In the genomic region with DNA sequence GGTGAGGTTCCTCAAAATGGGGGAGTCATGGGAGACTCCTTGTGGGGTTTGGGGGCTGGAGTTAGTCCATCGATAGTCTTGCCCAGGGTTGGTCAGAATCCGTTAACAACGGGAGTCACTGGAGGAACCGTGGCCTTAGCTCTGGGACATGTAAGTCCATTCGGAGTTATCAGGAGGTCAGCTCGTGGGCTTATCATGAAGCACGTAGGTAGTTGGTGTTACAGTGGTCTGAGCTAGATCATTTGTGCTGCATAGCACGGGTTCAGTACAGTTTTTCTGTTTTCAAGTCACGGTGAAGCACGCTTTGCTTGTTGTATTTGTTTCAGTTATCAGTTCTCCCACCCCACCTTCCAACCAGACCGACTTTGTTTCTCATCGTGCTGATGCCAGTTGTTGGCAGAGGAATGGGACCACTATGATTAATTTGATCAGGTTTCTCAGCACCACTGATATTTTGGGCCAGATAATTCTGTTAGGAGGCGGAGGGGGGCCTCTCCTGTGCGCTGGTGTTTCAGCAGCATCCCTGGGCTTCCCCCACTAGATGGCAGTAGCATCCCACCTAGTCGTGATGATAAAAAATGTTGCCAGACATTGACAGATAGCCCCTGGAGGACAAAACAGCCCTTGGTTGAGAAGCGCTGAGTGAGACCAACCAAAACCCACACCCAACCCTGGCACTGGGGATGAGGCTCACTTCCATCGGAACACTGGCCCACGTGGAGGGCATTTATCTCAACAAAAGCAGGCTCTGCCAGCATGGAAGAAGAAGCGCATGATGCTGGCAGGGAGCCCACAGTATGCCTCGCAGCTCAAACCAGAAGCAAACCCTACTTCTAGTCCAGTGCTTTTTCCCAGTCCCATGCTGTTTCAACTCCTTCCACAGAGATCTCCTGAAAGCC, we compare ENCODE assay signal across 1 cellular context.
TF ChIP-seq lines count a peak whose summit lies in the region.

No MANE protein-coding gene starts in this region.

TF ChIP-seq in K562, 482 proteins besides CTCF, POLR2A, EP300 and RAD21 (continued from another document):
- TF ChIP-seq, protein P1, sequence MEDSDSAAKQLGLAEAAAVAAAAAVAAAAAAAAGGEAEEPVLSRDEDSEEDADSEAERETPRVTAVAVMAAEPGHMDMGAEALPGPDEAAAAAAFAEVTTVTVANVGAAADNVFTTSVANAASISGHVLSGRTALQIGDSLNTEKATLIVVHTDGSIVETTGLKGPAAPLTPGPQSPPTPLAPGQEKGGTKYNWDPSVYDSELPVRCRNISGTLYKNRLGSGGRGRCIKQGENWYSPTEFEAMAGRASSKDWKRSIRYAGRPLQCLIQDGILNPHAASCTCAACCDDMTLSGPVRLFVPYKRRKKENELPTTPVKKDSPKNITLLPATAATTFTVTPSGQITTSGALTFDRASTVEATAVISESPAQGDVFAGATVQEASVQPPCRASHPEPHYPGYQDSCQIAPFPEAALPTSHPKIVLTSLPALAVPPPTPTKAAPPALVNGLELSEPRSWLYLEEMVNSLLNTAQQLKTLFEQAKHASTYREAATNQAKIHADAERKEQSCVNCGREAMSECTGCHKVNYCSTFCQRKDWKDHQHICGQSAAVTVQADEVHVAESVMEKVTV (CRISPR knock-in tag; IDR thresholded peaks at IDR 0.05) = peak; percentile 73
- peak; percentile 88 for TF ChIP-seq SMC3 (conservative IDR thresholded peaks at IDR 0.05; ENCODE audit: insufficient read depth, low read depth, low read length)
- TF ChIP-seq, protein P2, sequence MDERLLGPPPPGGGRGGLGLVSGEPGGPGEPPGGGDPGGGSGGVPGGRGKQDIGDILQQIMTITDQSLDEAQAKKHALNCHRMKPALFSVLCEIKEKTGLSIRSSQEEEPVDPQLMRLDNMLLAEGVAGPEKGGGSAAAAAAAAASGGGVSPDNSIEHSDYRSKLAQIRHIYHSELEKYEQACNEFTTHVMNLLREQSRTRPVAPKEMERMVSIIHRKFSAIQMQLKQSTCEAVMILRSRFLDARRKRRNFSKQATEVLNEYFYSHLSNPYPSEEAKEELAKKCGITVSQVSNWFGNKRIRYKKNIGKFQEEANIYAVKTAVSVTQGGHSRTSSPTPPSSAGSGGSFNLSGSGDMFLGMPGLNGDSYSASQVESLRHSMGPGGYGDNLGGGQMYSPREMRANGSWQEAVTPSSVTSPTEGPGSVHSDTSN (CRISPR knock-in tag; IDR thresholded peaks at IDR 0.05; ENCODE audit: low read depth) = peak; percentile 51; the same call in 1 of the 2 replicates
- TF ChIP-seq, protein P2 (tag; conservative IDR thresholded peaks at IDR 0.05; ENCODE audit: low read depth) = peak; percentile 94
- TF ChIP-seq ZNF384 (IDR thresholded peaks at IDR 0.05; ENCODE audit: low read depth, low read length) = peak; percentile 53; the same call in 1 of the 2 replicates
- peak; percentile 67; the same call in 1 of the 2 replicates for TF ChIP-seq STAG1 (CRISPR knock-in tag; IDR thresholded peaks at IDR 0.05; ENCODE audit: borderline replicate concordance)
- no peak for TF ChIP-seq ZNF507 (tag; conservative IDR thresholded peaks at IDR 0.05)
- TF ChIP-seq PTTG1 (tag; IDR thresholded peaks at IDR 0.05; ENCODE audit: low read depth) = no peak
- TF ChIP-seq FOXM1 (IDR thresholded peaks at IDR 0.05; ENCODE audit: low read depth) = no peak
- TF ChIP-seq FOXM1 (CRISPR knock-in tag; IDR thresholded peaks at IDR 0.05; ENCODE audit: low read depth) = no peak
- peak in 1 of 2 experiments; percentile 58 for TF ChIP-seq NCOA2 (IDR thresholded peaks at IDR 0.05; ENCODE audit: partially characterized antibody in 2 of 2)
- peak; percentile 62 for TF ChIP-seq NFIC (IDR thresholded peaks at IDR 0.05)
- TF ChIP-seq EP400 (IDR thresholded peaks at IDR 0.05) = no peak
- peak in 1 of 2 experiments; percentile 43; a peak in 1 of 4 replicates for TF ChIP-seq RCOR1 (IDR thresholded peaks at IDR 0.05; ENCODE audit: borderline replicate concordance in 1 of 2, low read depth in 2 of 2, low read length in 2 of 2)
- TF ChIP-seq, protein P3, sequence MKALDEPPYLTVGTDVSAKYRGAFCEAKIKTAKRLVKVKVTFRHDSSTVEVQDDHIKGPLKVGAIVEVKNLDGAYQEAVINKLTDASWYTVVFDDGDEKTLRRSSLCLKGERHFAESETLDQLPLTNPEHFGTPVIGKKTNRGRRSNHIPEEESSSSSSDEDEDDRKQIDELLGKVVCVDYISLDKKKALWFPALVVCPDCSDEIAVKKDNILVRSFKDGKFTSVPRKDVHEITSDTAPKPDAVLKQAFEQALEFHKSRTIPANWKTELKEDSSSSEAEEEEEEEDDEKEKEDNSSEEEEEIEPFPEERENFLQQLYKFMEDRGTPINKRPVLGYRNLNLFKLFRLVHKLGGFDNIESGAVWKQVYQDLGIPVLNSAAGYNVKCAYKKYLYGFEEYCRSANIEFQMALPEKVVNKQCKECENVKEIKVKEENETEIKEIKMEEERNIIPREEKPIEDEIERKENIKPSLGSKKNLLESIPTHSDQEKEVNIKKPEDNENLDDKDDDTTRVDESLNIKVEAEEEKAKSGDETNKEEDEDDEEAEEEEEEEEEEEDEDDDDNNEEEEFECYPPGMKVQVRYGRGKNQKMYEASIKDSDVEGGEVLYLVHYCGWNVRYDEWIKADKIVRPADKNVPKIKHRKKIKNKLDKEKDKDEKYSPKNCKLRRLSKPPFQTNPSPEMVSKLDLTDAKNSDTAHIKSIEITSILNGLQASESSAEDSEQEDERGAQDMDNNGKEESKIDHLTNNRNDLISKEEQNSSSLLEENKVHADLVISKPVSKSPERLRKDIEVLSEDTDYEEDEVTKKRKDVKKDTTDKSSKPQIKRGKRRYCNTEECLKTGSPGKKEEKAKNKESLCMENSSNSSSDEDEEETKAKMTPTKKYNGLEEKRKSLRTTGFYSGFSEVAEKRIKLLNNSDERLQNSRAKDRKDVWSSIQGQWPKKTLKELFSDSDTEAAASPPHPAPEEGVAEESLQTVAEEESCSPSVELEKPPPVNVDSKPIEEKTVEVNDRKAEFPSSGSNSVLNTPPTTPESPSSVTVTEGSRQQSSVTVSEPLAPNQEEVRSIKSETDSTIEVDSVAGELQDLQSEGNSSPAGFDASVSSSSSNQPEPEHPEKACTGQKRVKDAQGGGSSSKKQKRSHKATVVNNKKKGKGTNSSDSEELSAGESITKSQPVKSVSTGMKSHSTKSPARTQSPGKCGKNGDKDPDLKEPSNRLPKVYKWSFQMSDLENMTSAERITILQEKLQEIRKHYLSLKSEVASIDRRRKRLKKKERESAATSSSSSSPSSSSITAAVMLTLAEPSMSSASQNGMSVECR (CRISPR knock-in tag; IDR thresholded peaks at IDR 0.05) = no peak
- TF ChIP-seq, protein P4, sequence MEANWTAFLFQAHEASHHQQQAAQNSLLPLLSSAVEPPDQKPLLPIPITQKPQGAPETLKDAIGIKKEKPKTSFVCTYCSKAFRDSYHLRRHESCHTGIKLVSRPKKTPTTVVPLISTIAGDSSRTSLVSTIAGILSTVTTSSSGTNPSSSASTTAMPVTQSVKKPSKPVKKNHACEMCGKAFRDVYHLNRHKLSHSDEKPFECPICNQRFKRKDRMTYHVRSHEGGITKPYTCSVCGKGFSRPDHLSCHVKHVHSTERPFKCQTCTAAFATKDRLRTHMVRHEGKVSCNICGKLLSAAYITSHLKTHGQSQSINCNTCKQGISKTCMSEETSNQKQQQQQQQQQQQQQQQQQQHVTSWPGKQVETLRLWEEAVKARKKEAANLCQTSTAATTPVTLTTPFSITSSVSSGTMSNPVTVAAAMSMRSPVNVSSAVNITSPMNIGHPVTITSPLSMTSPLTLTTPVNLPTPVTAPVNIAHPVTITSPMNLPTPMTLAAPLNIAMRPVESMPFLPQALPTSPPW (CRISPR knock-in tag; IDR thresholded peaks at IDR 0.05) = peak; percentile 58
- TF ChIP-seq MEIS2 (IDR thresholded peaks at IDR 0.05; ENCODE audit: partially characterized antibody) = peak; percentile 95
- TF ChIP-seq, protein P5, sequence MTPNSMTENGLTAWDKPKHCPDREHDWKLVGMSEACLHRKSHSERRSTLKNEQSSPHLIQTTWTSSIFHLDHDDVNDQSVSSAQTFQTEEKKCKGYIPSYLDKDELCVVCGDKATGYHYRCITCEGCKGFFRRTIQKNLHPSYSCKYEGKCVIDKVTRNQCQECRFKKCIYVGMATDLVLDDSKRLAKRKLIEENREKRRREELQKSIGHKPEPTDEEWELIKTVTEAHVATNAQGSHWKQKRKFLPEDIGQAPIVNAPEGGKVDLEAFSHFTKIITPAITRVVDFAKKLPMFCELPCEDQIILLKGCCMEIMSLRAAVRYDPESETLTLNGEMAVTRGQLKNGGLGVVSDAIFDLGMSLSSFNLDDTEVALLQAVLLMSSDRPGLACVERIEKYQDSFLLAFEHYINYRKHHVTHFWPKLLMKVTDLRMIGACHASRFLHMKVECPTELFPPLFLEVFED (CRISPR knock-in tag; conservative IDR thresholded peaks at IDR 0.05) = no peak
- no peak for TF ChIP-seq ZBTB8A (IDR thresholded peaks at IDR 0.05; ENCODE audit: partially characterized antibody)
